Comparison of ENCODE assay signal across 2 cellular contexts in the genomic region with DNA sequence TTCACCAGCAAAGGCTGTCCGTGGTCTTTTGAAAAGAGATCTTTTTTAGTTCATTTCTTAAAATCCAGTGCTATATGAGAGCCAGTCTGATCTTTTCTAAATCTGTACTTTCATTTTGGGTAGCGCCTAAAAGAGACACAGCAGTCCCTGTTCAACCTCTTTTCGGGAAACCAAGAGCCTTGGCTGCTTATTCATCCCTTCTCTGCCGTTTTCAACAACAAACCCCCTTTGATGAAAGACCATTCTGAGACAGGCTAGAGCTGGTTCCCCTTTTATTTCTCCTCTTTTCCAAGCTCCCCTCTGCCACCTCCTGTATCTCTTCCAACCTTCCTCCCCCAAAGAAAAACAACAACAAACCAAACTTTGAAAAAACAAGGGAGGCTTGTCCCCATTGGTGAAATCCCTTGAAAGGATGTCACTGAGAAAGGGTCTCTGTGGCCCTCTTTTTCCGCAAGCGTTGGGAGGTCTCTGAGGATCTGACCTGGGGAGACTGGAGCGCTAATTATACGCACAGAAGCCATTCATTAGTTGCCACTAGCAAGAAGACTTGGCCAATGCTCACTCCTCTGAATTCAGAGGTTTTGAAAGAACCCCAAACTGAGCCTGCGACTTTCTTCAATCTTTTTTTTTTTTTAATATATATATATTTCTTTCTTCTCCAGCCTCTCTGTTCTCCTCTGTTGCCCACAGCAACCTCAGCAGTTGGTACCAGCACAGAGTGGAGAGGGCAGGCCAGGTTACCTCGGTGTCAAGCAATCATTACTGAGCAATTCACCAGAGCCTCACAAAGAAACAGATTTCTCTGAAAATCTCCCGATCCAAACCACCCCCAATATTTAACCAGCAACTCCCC.
TF ChIP-seq lines count a peak whose summit lies in the region.

No MANE protein-coding gene starts in this region.

TF ChIP-seq in SK-N-SH, 30 proteins besides CTCF, POLR2A, EP300 and RAD21 (continued from another document):
- TF ChIP-seq PBX3 (IDR thresholded peaks at IDR 0.05): no peak
- TF ChIP-seq FOSL2 (IDR thresholded peaks at IDR 0.05; ENCODE audit: borderline replicate concordance, low read depth): no peak

TF ChIP-seq in SK-N-SH treated with all-trans-retinoic acid at 6 μM for 48 hours, 23 proteins besides CTCF, POLR2A, EP300 and RAD21 (continued from another document):
- TF ChIP-seq CSRNP3 (CRISPR knock-in tag; IDR thresholded peaks at IDR 0.05): no peak
- TF ChIP-seq, protein P1, sequence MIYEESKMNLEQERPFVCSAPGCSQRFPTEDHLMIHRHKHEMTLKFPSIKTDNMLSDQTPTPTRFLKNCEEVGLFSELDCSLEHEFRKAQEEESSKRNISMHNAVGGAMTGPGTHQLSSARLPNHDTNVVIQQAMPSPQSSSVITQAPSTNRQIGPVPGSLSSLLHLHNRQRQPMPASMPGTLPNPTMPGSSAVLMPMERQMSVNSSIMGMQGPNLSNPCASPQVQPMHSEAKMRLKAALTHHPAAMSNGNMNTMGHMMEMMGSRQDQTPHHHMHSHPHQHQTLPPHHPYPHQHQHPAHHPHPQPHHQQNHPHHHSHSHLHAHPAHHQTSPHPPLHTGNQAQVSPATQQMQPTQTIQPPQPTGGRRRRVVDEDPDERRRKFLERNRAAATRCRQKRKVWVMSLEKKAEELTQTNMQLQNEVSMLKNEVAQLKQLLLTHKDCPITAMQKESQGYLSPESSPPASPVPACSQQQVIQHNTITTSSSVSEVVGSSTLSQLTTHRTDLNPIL (CRISPR knock-in tag; IDR thresholded peaks at IDR 0.05; ENCODE audit: low read depth): no peak
- TF ChIP-seq ZNF8 (CRISPR knock-in tag; IDR thresholded peaks at IDR 0.05): no peak
- no peak for TF ChIP-seq TCF4 (CRISPR knock-in tag; IDR thresholded peaks at IDR 0.05; ENCODE audit: borderline replicate concordance)
- no peak for TF ChIP-seq TOX (CRISPR knock-in tag; IDR thresholded peaks at IDR 0.05; ENCODE audit: borderline replicate concordance)
- TF ChIP-seq ISL1 (CRISPR knock-in tag; IDR thresholded peaks at IDR 0.05): no peak
- TF ChIP-seq PPARA (CRISPR knock-in tag; IDR thresholded peaks at IDR 0.05; ENCODE audit: borderline replicate concordance): no peak
- TF ChIP-seq ZFP30 (CRISPR knock-in tag; IDR thresholded peaks at IDR 0.05): no peak
- TF ChIP-seq, protein P2, sequence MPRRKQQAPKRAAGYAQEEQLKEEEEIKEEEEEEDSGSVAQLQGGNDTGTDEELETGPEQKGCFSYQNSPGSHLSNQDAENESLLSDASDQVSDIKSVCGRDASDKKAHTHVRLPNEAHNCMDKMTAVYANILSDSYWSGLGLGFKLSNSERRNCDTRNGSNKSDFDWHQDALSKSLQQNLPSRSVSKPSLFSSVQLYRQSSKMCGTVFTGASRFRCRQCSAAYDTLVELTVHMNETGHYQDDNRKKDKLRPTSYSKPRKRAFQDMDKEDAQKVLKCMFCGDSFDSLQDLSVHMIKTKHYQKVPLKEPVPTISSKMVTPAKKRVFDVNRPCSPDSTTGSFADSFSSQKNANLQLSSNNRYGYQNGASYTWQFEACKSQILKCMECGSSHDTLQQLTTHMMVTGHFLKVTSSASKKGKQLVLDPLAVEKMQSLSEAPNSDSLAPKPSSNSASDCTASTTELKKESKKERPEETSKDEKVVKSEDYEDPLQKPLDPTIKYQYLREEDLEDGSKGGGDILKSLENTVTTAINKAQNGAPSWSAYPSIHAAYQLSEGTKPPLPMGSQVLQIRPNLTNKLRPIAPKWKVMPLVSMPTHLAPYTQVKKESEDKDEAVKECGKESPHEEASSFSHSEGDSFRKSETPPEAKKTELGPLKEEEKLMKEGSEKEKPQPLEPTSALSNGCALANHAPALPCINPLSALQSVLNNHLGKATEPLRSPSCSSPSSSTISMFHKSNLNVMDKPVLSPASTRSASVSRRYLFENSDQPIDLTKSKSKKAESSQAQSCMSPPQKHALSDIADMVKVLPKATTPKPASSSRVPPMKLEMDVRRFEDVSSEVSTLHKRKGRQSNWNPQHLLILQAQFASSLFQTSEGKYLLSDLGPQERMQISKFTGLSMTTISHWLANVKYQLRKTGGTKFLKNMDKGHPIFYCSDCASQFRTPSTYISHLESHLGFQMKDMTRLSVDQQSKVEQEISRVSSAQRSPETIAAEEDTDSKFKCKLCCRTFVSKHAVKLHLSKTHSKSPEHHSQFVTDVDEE (CRISPR knock-in tag; IDR thresholded peaks at IDR 0.05): no peak
TF ChIP-seq in SK-N-SH treated with all-trans-retinoic acid at 6 μM for 48 hours: peak in this region for 0.
